9 cellular contexts compared by ENCODE assay signal in genomic region chr1:116855788-116856187, GRCh38. TPM values are rescaled to one million over a fixed set of nuclear protein-coding genes. Genes with fewer than 3 reads are reported as not detected.
A peak's percentile ranks its signal among the peaks of the same experiment; 100 is the strongest.
DNase-seq lines count a peak whose midpoint lies in the region; ATAC-seq and TF ChIP-seq lines count a peak whose summit lies in the region.
"Had no signal": no experiment of that assay in that cellular context is flagged by ENCODE, and none has a peak within 500 bp of the region (broad histone marks: within the 10 kb centered on the region; RNA-seq: fewer than 3 reads in every experiment).

No MANE protein-coding gene starts in this region.

- H3K4me3 ChIP-seq in BJ (ENCODE audit: low read depth, low read length) (no peak overlapping the region), SJCRH30 (peak overlapping the region; percentile 10; the same call in 1 of the 2 replicates), iPS-20b (ENCODE audit: low read length) (no peak overlapping the region)

- H3K9me3 ChIP-seq in SJCRH30 (replicated peaks) (no peaks in the 10 kb centered on the region), iPS-20b (ENCODE audit: insufficient read depth, low read depth, low read length) (no peaks in the 10 kb centered on the region)

- H3K27ac ChIP-seq in SJCRH30 (peak overlapping the region; percentile 95), iPS-20b (ENCODE audit: low read length) (no peak overlapping the region)

- 0 out of 2 replicates have a peak, but pooled peaks have one; percentile 13 for TF ChIP-seq CTCF in BJ (IDR thresholded peaks at IDR 0.05; ENCODE audit: insufficient read depth, low read depth, low read length)

- peak; percentile 51 for DNase-seq in BJ (ENCODE audit: low read depth)
- DNase-seq in NCI-H1105 (lab: John Stamatoyannopoulos, UW) = peak; percentile 85
- peak; percentile 83 to 94 for DNase-seq in SJCRH30
- no peak for DNase-seq in HPDE6-E6E7 (ENCODE audit: extremely low spot score)
- DNase-seq: activated CD4-positive, alpha-beta T cell treated with anti-CD3 and anti-CD28 coated beads for 1 hour had no signal

- H3K9ac ChIP-seq in iPS-20b (ENCODE audit: low read depth, low read length) = peak overlapping the region; percentile 67; the same call in 1 of the 2 replicates

- H3K27me3 ChIP-seq in BJ (ENCODE audit: control insufficient read depth, insufficient read depth, low read length) (0 out of 2 replicates have a peak, but pooled peaks cover 1% of the 10 kb centered on the region), SJCRH30 (no peaks in the 10 kb centered on the region), iPS-20b (ENCODE audit: insufficient read depth, low read length) (no peaks in the 10 kb centered on the region)

- no peaks in the 10 kb centered on the region for H3K36me3 ChIP-seq in BJ (ENCODE audit: control insufficient read depth, insufficient read depth, low read length)
- H3K36me3 ChIP-seq in SJCRH30 = no peaks in the 10 kb centered on the region
- no peaks in the 10 kb centered on the region for H3K36me3 ChIP-seq in iPS-20b (ENCODE audit: insufficient read depth, low read depth, low read length)

- H3K4me1 ChIP-seq in SJCRH30 = peaks cover 53% of the 10 kb centered on the region
- peaks cover 56% of the 10 kb centered on the region for H3K4me1 ChIP-seq in iPS-20b (ENCODE audit: insufficient read depth, low read length)

- CTCF ChIA-PET in BJ (lab: Yijun Ruan, JAX) = interaction anchor here (0.8 to 1.2 kb wide), 3 partner anchors 8 to 118 kb away, joined by 3 to 4 read pairs (median 3); no protein-coding TSS in a partner anchor

- ATAC-seq in GM18520 (IDR thresholded peaks at IDR 0.05; ENCODE audit: unreplicated experiment) = no peak
- no peak for ATAC-seq in HG03520 (IDR thresholded peaks at IDR 0.05; ENCODE audit: unreplicated experiment)
- no peak for ATAC-seq in HG03354 (IDR thresholded peaks at IDR 0.05; ENCODE audit: poor library complexity, severe bottlenecking, unreplicated experiment)

- POLR2A ChIA-PET in BJ (lab: Charles Lee) = interaction anchor here (0.6 kb wide), 1 partner anchor 8 kb away, joined by 3 read pairs; no protein-coding TSS in a partner anchor

RNA-seq across cellular contexts. Expression of gene PTGFRN, which starts 53.9 kb away (rescaled TPM):
- 3.1 and 4.9 TPM in 2 replicates for polyA plus RNA-seq in BJ (2011; rRNA removed)
- polyA minus RNA-seq in BJ (2011; rRNA and poly(A)+ RNA removed) = 4.1 and 5.2 TPM in 2 replicates
- total RNA-seq in SJCRH30 (2014; rRNA removed; shearing (Covaris generic)) = 146 and 148 TPM in 2 replicates
